In the genomic region with DNA sequence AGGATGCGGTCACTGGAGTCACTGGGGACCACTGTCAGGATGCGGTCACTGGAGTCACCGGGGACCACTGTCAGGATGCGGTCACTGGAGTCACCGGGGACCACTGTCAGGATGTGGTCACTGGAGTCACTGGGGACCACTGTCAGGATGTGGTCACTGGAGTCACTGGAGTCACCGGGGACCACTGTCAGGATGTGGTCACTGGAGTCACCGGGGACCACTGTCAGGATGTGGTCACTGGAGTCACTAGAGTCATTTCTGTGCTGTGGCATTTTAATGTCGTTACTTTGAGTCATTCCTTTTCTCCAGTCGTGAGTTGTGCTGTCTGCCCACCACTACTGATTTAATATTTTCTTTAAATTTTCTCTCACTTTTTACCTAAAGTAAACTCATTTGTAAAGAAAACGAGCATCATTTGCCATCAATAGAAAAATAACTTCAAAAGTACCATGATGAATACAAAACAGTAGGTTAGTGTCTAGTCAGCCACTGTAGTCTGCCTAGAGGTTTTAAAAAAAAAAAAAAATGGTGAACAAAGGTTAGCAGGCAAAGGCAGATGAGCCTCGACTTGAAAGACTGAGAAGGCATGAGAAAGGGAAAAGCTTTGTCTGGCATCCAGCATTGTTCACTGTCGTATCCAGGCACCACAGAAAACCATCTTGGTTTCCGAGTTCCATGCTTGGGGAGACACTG, we compare ENCODE assay signal across 9 cellular contexts.
DNase-seq lines count a peak whose midpoint lies in the region; ATAC-seq and TF ChIP-seq lines count a peak whose summit lies in the region.
"Had no signal": no experiment of that assay in that cellular context is flagged by ENCODE, and none has a peak within 500 bp of the region (broad histone marks: within the 10 kb centered on the region; RNA-seq: fewer than 3 reads in every experiment).

No MANE protein-coding gene starts in this region.

- H2AFZ ChIP-seq in Karpas-422 (ENCODE audit: low read length): no peak overlapping the region

- peak; percentile 62 for ATAC-seq in CD8-positive, alpha-beta T cell
- peak; percentile 72 for ATAC-seq in HG03354 (IDR thresholded peaks at IDR 0.05; ENCODE audit: poor library complexity, severe bottlenecking, unreplicated experiment)

- peak in 4 of 7 experiments; percentile 1 to 58 (median 28) for DNase-seq in CD8-positive, alpha-beta T cell
- DNase-seq in activated CD8-positive, alpha-beta memory T cell treated with anti-CD3 and anti-CD28 coated beads, Interleukin-2, amount 50 U/mL, for 24 hours (ENCODE audit: extremely low read depth): peak; percentile 9
- DNase-seq in pons (ENCODE audit: low spot score): peak; percentile 27
- DNase-seq in HAP-1 (ENCODE audit: low spot score in 2 of 2): no peak
- no peak for DNase-seq in transverse colon
- DNase-seq in Peyer's patch: no peak
- DNase-seq in Karpas-422: no peak
- DNase-seq: cortex of kidney had no signal

- 60 to 69% methylated on average over 6 to 9 of the region's 13 CpGs for WGBS in transverse colon (ENCODE audit: low coverage in 1 of 2), 2 donors

- peaks cover 11% of the 10 kb centered on the region for H3K4me1 Mint-ChIP-seq in CD8-positive, alpha-beta T cell (ENCODE audit: low read depth)

- peaks cover 12% of the 10 kb centered on the region for H3K4me1 ChIP-seq in CD8-positive, alpha-beta T cell (ENCODE audit: insufficient read depth, low read length)
- no peaks in the 10 kb centered on the region for H3K4me1 ChIP-seq in HAP-1
- peaks cover 3 to 9% (median 6%) of the 10 kb centered on the region in 4 donors for H3K4me1 ChIP-seq in transverse colon
- H3K4me1 ChIP-seq in Peyer's patch: peaks cover 0 to 4% (median 0%) of the 10 kb centered on the region in 4 donors
- H3K4me1 ChIP-seq in Karpas-422 (ENCODE audit: low read length): peaks cover 21% of the 10 kb centered on the region

- no peak for TF ChIP-seq CTCF in CD8-positive, alpha-beta T cell (IDR thresholded peaks at IDR 0.05)
- TF ChIP-seq CTCF in transverse colon (IDR thresholded peaks at IDR 0.05) (no peak), Peyer's patch (IDR thresholded peaks at IDR 0.05) (no peak)

- no peaks in the 10 kb centered on the region for H3K9me2 ChIP-seq in Karpas-422 (replicated peaks; ENCODE audit: insufficient read depth, low read length)

- no peaks in the 10 kb centered on the region for H3K36me3 ChIP-seq in CD8-positive, alpha-beta T cell (ENCODE audit: insufficient read depth, low read length)
- H3K36me3 ChIP-seq in HAP-1 (replicated peaks) (no peaks in the 10 kb centered on the region), transverse colon (no peaks in the 10 kb centered on the region), Peyer's patch (no peaks in the 10 kb centered on the region), Karpas-422 (ENCODE audit: insufficient read depth, low read length) (no peaks in the 10 kb centered on the region)

- H3K27ac Mint-ChIP-seq in CD8-positive, alpha-beta T cell: peak overlapping the region; percentile 78

- no peak overlapping the region for H3K4me2 ChIP-seq in Karpas-422 (ENCODE audit: low read depth, low read length, poor library complexity, severe bottlenecking)

- POLR2A ChIA-PET in CD8-positive, alpha-beta T cell (lab: Charles Lee): no interaction called here

- no peaks in the 10 kb centered on the region for H3K9me3 ChIP-seq in CD8-positive, alpha-beta T cell (ENCODE audit: low read length)
- H3K9me3 ChIP-seq in HAP-1: no peaks in the 10 kb centered on the region
- H3K9me3 ChIP-seq in transverse colon: no peaks in the 10 kb centered on the region
- H3K9me3 ChIP-seq in Peyer's patch: peaks cover 0 to 4% (median 0%) of the 10 kb centered on the region in 4 donors
- H3K9me3 ChIP-seq in Karpas-422 (ENCODE audit: low read length): no peaks in the 10 kb centered on the region

- in situ Hi-C loops in HAP-1 (cut with MboI; ENCODE audit: low sequenced_read_pairs): no loop called here
- in situ Hi-C loops in transverse colon (cut with MboI; ENCODE audit: low pct_ligation_motif_present in 1 of 4, low pct_unique_long_range_greater_than_20kb in 1 of 4, low sequenced_read_pairs in 3 of 4): no loop called here

- CTCF ChIA-PET in CD8-positive, alpha-beta T cell (lab: Charles Lee): no interaction called here

- no peak overlapping the region for H3K9ac ChIP-seq in Karpas-422 (ENCODE audit: low read length)

- H3K27me3 ChIP-seq in CD8-positive, alpha-beta T cell (ENCODE audit: insufficient read depth, low read length): no peaks in the 10 kb centered on the region
- no peaks in the 10 kb centered on the region for H3K27me3 ChIP-seq in HAP-1 (ENCODE audit: low read depth)
- no peaks in the 10 kb centered on the region for H3K27me3 ChIP-seq in transverse colon
- no peaks in the 10 kb centered on the region for H3K27me3 ChIP-seq in Peyer's patch
- H3K27me3 ChIP-seq in Karpas-422 (ENCODE audit: low read length): no peaks in the 10 kb centered on the region

- TF ChIP-seq EP300 in transverse colon (IDR thresholded peaks at IDR 0.05; ENCODE audit: low read depth): no peak

- no peak overlapping the region for H3K4me3 ChIP-seq in CD8-positive, alpha-beta T cell (ENCODE audit: low read depth, low read length)
- H3K4me3 ChIP-seq in HAP-1: no peak overlapping the region
- no peak overlapping the region for H3K4me3 ChIP-seq in transverse colon
- no peak overlapping the region for H3K4me3 ChIP-seq in Peyer's patch
- H3K4me3 ChIP-seq in Karpas-422 (ENCODE audit: low read length): no peak overlapping the region

- H3K27ac ChIP-seq in CD8-positive, alpha-beta T cell (ENCODE audit: low read depth, low read length): peak overlapping the region; percentile 39
- H3K27ac ChIP-seq in transverse colon (no peak overlapping the region), Peyer's patch (no peak overlapping the region), Karpas-422 (ENCODE audit: low read length) (no peak overlapping the region)

- H3K36me3 Mint-ChIP-seq in CD8-positive, alpha-beta T cell: peaks cover 11% of the 10 kb centered on the region

- H3K9me3 Mint-ChIP-seq in CD8-positive, alpha-beta T cell: peaks cover 2% of the 10 kb centered on the region

- TF ChIP-seq POLR2A in transverse colon (IDR thresholded peaks at IDR 0.05): no peak
- no peak for TF ChIP-seq POLR2A in Peyer's patch (IDR thresholded peaks at IDR 0.05)

- intact Hi-C loops in CD8-positive, alpha-beta T cell (cut with DNase I, micrococcal nuclease): no loop called here
- intact Hi-C loops in transverse colon (cut with DNase I; ENCODE audit: low total_unique reads): no loop called here

- no peaks in the 10 kb centered on the region for H3K79me2 ChIP-seq in Karpas-422 (ENCODE audit: low read length)

- no peaks in the 10 kb centered on the region for H3K27me3 Mint-ChIP-seq in CD8-positive, alpha-beta T cell (ENCODE audit: low read depth)

- no peaks in the 10 kb centered on the region for H4K20me1 ChIP-seq in Karpas-422 (ENCODE audit: insufficient read depth, low read depth, low read length)

- no peak overlapping the region for H3K4me3 Mint-ChIP-seq in CD8-positive, alpha-beta T cell

Comparison
In these comparisons a context has a peak if more than half of its experiments do, and no peak if none do; other contexts are left out.
1. DNase-seq: peak in CD8-positive, alpha-beta T cell (4 of 7), activated CD8-positive, alpha-beta memory T cell treated with anti-CD3 and anti-CD28 coated beads, Interleukin-2, amount 50 U/mL, for 24 hours (single experiment) and pons (single experiment); none in HAP-1 (0 of 2), transverse colon (single experiment), Peyer's patch (0 of 3) and Karpas-422 (single experiment).